7 cellular contexts compared by ENCODE assay signal in the genomic region with DNA sequence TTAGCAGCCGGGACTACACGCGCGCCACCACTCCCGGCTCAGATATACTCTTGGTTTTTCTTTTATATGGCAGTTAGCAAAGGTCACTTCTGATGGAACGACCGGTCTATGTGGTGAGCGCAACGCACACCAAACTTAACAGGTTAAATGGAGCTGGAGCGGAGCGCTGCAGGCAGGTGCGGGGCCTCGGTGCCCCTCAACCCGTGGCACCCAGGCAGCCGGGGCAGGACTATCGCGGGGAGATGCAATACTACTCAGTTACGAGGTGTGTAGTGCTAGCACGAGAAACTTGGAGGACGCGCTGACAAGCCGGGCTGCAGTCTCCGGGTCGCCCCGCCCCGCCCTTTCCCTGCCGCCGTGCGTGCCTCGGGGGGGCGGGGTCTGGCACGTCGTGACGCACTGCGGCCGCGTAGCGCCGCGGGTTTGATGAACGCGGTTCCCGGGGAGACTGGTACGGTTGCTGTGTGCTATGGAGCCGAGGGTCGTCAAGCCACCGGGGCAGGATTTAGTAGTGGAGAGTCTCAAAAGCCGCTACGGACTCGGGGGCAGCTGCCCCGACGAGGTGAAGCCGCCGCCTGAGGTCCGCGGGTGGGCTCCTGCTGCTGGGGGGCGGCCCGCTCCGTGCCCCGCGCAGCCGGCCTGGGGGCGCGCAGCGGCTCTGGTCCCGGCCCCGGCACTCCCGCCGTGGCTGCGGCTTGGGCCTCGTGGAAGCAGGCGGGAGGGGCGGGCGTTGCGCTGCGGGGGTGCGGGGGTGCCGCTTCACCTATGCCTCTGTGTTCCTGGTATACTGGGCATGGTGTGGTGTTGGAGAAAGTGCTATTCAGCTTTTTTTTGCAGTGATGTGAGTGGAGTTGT. TPM values are rescaled to one million over a fixed set of nuclear protein-coding genes. Genes with fewer than 3 reads are reported as not detected.
DNase-seq lines count a peak whose midpoint lies in the region; ATAC-seq and TF ChIP-seq lines count a peak whose summit lies in the region.

A gene with protein sequence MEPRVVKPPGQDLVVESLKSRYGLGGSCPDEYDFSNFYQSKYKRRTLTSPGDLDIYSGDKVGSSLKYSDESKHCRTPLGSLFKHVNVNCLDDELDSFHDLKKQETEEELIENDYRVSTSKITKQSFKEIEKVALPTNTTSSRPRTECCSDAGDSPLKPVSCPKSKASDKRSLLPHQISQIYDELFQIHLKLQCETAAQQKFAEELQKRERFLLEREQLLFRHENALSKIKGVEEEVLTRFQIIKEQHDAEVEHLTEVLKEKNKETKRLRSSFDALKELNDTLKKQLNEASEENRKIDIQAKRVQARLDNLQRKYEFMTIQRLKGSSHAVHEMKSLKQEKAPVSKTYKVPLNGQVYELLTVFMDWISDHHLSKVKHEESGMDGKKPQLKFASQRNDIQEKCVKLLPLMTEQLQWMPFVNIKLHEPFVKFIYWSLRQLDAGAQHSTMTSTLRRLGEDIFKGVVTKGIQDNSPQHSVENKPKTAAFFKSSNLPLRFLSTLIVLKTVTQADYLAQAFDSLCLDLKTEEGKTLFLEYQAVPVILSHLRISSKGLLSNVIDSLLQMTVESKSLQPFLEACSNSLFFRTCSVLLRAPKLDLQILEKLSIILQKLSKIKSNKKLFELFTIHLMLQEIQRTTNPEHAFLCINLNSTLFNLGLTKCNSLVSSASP (plus strand): TSS at position 418 of the 855 bp plus-strand sequence. CDS start 52 bp downstream, at position 470.

- peak within 1 kb of the TSS; percentile 82 to 90 for H3K4me3 ChIP-seq in ascending aorta

- peaks cover 23 to 28% of the 10 kb centered on the region in 2 donors for H3K36me3 ChIP-seq in ascending aorta

- peaks cover 31% of the 10 kb centered on the region for H3K36me3 Mint-ChIP-seq in T-helper 2 cell treated with Interferon-gamma antibody and Interleukin-4, amounts not matched to agents 5 μg/mL and 100 μg/mL, for 36 hours (ENCODE audit: low read depth)

- DNase-seq in NCI-H1694 treated with DMSO at 0.1 percent for 48 hours (lab: John Stamatoyannopoulos, UW) = peak; percentile 71
- DNase-seq in T-helper 2 cell treated with Interferon-gamma antibody and Interleukin-4, amounts not matched to agents 5 μg/mL and 100 μg/mL, for 36 hours (ENCODE audit: low spot score) = peak; percentile 91
- peak; percentile 47 to 89 for DNase-seq in ascending aorta (ENCODE audit: low spot score in 2 of 2)
- peak; percentile 71 to 76 for DNase-seq in hippocampal formation (lab: John Stamatoyannopoulos, UW)
- DNase-seq in retina = peak; percentile 95

- H3K27me3 Mint-ChIP-seq in T-helper 2 cell treated with Interferon-gamma antibody and Interleukin-4, amounts not matched to agents 5 μg/mL and 100 μg/mL, for 36 hours (ENCODE audit: low read depth) = no peaks in the 10 kb centered on the region

- peaks cover 17% of the 10 kb centered on the region for H3K4me1 Mint-ChIP-seq in T-helper 2 cell treated with Interferon-gamma antibody and Interleukin-4, amounts not matched to agents 5 μg/mL and 100 μg/mL, for 36 hours (ENCODE audit: low read depth)

- H3K9me3 ChIP-seq in ascending aorta = no peaks in the 10 kb centered on the region

- peak; percentile 96 for ATAC-seq in GM18505 (IDR thresholded peaks at IDR 0.05; ENCODE audit: unreplicated experiment)
- ATAC-seq in HG02938 (IDR thresholded peaks at IDR 0.05; ENCODE audit: unreplicated experiment) = peak; percentile 91

- peak; percentile 76 for TF ChIP-seq POLR2A in GM18505 (IDR thresholded peaks at IDR 0.05; ENCODE audit: borderline replicate concordance, extremely low read depth, insufficient read depth, insufficient read length)

- TF ChIP-seq CTCF in ascending aorta (IDR thresholded peaks at IDR 0.05) = no peak

- peak within 1 kb of the TSS; percentile 98 for H3K4me3 Mint-ChIP-seq in T-helper 2 cell treated with Interferon-gamma antibody and Interleukin-4, amounts not matched to agents 5 μg/mL and 100 μg/mL, for 36 hours

- H3K27ac ChIP-seq in ascending aorta = peak within 1 kb of the TSS in 1 of 2 donors; percentile 54

- intact Hi-C loops in ascending aorta (cut with DNase I) = no loop called here

- H3K9me3 Mint-ChIP-seq in T-helper 2 cell treated with Interferon-gamma antibody and Interleukin-4, amounts not matched to agents 5 μg/mL and 100 μg/mL, for 36 hours = no peaks in the 10 kb centered on the region

- H3K4me1 ChIP-seq in ascending aorta = peaks cover 0 to 4% of the 10 kb centered on the region in 2 donors

- no peaks in the 10 kb centered on the region for H3K27me3 ChIP-seq in ascending aorta

- peak within 1 kb of the TSS; percentile 99 for H3K27ac Mint-ChIP-seq in T-helper 2 cell treated with Interferon-gamma antibody and Interleukin-4, amounts not matched to agents 5 μg/mL and 100 μg/mL, for 36 hours

RNA-seq across cellular contexts. Expression of the gene that starts here (rescaled TPM):
- total RNA-seq in ascending aorta = 0.75 TPM

Comparison
In these comparisons a context has a peak if more than half of its experiments do, and no peak if none do; other contexts are left out.
1. Peak in DNase-seq and H3K4me3 ChIP-seq in ascending aorta; RNA of the gene not detected or under 1 TPM.